ENCODE assay signal across 1 cellular context in genomic region chr6:53539561-53539960, GRCh38.
A peak's percentile ranks its signal among the peaks of the same experiment; 100 is the strongest.
TF ChIP-seq lines count a peak whose summit lies in the region.

No MANE protein-coding gene starts in this region.

TF ChIP-seq in K562, 482 proteins besides CTCF, POLR2A, EP300 and RAD21 (continued from another document and continues in another):
- peak; percentile 33; the same call in 1 of the 2 replicates for TF ChIP-seq MGA (IDR thresholded peaks at IDR 0.05)
- peak; percentile 87 for TF ChIP-seq ZKSCAN1 (IDR thresholded peaks at IDR 0.05; ENCODE audit: low read depth, low read length)
- TF ChIP-seq KDM2B (CRISPR knock-in tag; IDR thresholded peaks at IDR 0.05): no peak
- TF ChIP-seq SMARCE1 (IDR thresholded peaks at IDR 0.05): peak; percentile 28; the same call in 1 of the 2 replicates
- TF ChIP-seq CREM (IDR thresholded peaks at IDR 0.05; ENCODE audit: low read depth): 0 out of 2 replicates have a peak, but pooled peaks have one; percentile 25
- TF ChIP-seq FIP1L1 (IDR thresholded peaks at IDR 0.05; ENCODE audit: low read depth, low read length, poor library complexity, severe bottlenecking): no peak
- TF ChIP-seq ELF2 (CRISPR knock-in tag; IDR thresholded peaks at IDR 0.05): no peak
- TF ChIP-seq ATF6 (CRISPR knock-in tag; IDR thresholded peaks at IDR 0.05): no peak
- no peak for TF ChIP-seq ZBTB40 (IDR thresholded peaks at IDR 0.05)
- TF ChIP-seq ZBTB40 (CRISPR knock-in tag; IDR thresholded peaks at IDR 0.05): no peak
- peak; percentile 43 for TF ChIP-seq MEIS2 (IDR thresholded peaks at IDR 0.05; ENCODE audit: partially characterized antibody)
- TF ChIP-seq HDAC1 (IDR thresholded peaks at IDR 0.05): peak in 1 of 2 experiments; percentile 51; a peak in 2 of 4 replicates
- TF ChIP-seq TRIM25 (IDR thresholded peaks at IDR 0.05; ENCODE audit: borderline replicate concordance): no peak
- no peak for TF ChIP-seq HDAC8 (tag; IDR thresholded peaks at IDR 0.05)
- no peak for TF ChIP-seq ZNF384 (IDR thresholded peaks at IDR 0.05; ENCODE audit: low read depth, low read length)
- no peak for TF ChIP-seq ZNF277 (CRISPR knock-in tag; IDR thresholded peaks at IDR 0.05; ENCODE audit: borderline replicate concordance)
- no peak for TF ChIP-seq SAFB (IDR thresholded peaks at IDR 0.05; ENCODE audit: borderline replicate concordance, low read depth, low read length)
- TF ChIP-seq RBM39 (optimal IDR thresholded peaks at IDR 0.05; ENCODE audit: low read depth, low read length): no peak
- peak; percentile 39; the same call in 1 of the 2 replicates for TF ChIP-seq SMARCA4 (IDR thresholded peaks at IDR 0.05)
- TF ChIP-seq CHD1 (IDR thresholded peaks at IDR 0.05; ENCODE audit: low read length): no peak
- no peak for TF ChIP-seq RNF219 (CRISPR knock-in tag; IDR thresholded peaks at IDR 0.05)
- TF ChIP-seq RNF2 (IDR thresholded peaks at IDR 0.05): no peak
- no peak for TF ChIP-seq TBP (optimal IDR thresholded peaks at IDR 0.05; ENCODE audit: low read depth, low read length)
- no peak for TF ChIP-seq EGR1 (conservative IDR thresholded peaks at IDR 0.05)
- TF ChIP-seq NCOR1 (IDR thresholded peaks at IDR 0.05): peak; percentile 46; the same call in 1 of the 2 replicates
- no peak for TF ChIP-seq FOSL1 (tag; conservative IDR thresholded peaks at IDR 0.05)
- peak; percentile 54; the same call in 1 of the 2 replicates for TF ChIP-seq HDAC2 (IDR thresholded peaks at IDR 0.05)
